Comparison of ENCODE assay signal across 13 cellular contexts in genomic region chr7:6652446-6653011, GRCh38.
"Had no signal": no experiment of that assay in that cellular context is flagged by ENCODE, and none has a peak within 500 bp of the region (broad histone marks: within the 10 kb centered on the region; RNA-seq: fewer than 3 reads in every experiment).

No MANE protein-coding gene starts in this region.

- H3K4me1 ChIP-seq: ascending aorta, esophagus squamous epithelium had no signal

- ATAC-seq: left colon, T-helper 17 cell had no signal

- H3K4me3 ChIP-seq: ascending aorta, esophagus squamous epithelium, thoracic aorta had no signal

- H3K9me3 ChIP-seq: thoracic aorta had no signal

- H3K27ac ChIP-seq: ascending aorta, esophagus squamous epithelium, thoracic aorta had no signal

- FAIRE-seq: bronchial epithelial cell had no signal

- H3K27me3 ChIP-seq: ascending aorta, esophagus squamous epithelium had no signal

- DNase-seq: activated CD4-positive, alpha-beta T cell treated with anti-CD3 and anti-CD28 coated beads, Interleukin-2, amount 10 ng/mL, durations not matched to agents 7 days and 5 days; activated CD4-positive, CD25-positive, alpha-beta regulatory T cell; esophagus squamous epithelium; foreskin fibroblast; glutamatergic neuron; left colon; stimulated activated CD4-positive, alpha-beta T cell treated with anti-CD3 and anti-CD28 coated beads, Interleukin-15, amount 100 ng/mL, for 24 hours; stimulated activated CD4-positive, alpha-beta T cell treated with anti-CD3 and anti-CD28 coated beads, Interleukin-4, amount 100 ng/mL, for 24 hours; stimulated activated naive CD8-positive, alpha-beta T cell treated with anti-CD3 and anti-CD28 coated beads, Interleukin-15, amount 100 ng/mL, for 72 hours; T-helper 17 cell had no signal
